Comparison of ENCODE assay signal across 8 cellular contexts in genomic region chr17:27471321-27472269, GRCh38. TPM values are rescaled to one million over a fixed set of nuclear protein-coding genes. Genes with fewer than 3 reads are reported as not detected.
DNase-seq lines count a peak whose midpoint lies in the region; ATAC-seq lines count a peak whose summit lies in the region.

No MANE protein-coding gene starts in this region.

- peak; percentile 66 for ATAC-seq in GM19043 (IDR thresholded peaks at IDR 0.05; ENCODE audit: low read depth, unreplicated experiment)
- ATAC-seq in HG03108 (IDR thresholded peaks at IDR 0.05; ENCODE audit: unreplicated experiment): peak; percentile 52
- ATAC-seq in esophagus mucosa: peak; percentile 93

- peak; percentile 84 to 88 for DNase-seq in activated CD4-positive, alpha-beta T cell treated with anti-CD3 and anti-CD28 coated beads, Interleukin-2, amount 50 U/mL, for 48 hours
- DNase-seq in stimulated activated CD8-positive, alpha-beta memory T cell treated with anti-CD3 and anti-CD28 coated beads, Interleukin-4, amount 100 ng/mL, for 48 hours: peak; percentile 88
- no peak for DNase-seq in SKM-1 treated with dmso at 0.1 percent for 144 hours (lab: John Stamatoyannopoulos, UW; ENCODE audit: unreplicated experiment)
- no peak for DNase-seq in NCI-H1417 (lab: John Stamatoyannopoulos, UW)
- DNase-seq in midbrain (lab: John Stamatoyannopoulos, UW): no peak

RNA-seq across cellular contexts. Expression of gene KSR1, which starts 15.3 kb away (rescaled TPM):
- 31.0 TPM for total RNA-seq in esophagus mucosa

Comparison
In these comparisons a context has a peak if more than half of its experiments do, and no peak if none do; other contexts are left out.
1. DNase-seq: peak in activated CD4-positive, alpha-beta T cell treated with anti-CD3 and anti-CD28 coated beads, Interleukin-2, amount 50 U/mL, for 48 hours (2 of 2) and stimulated activated CD8-positive, alpha-beta memory T cell treated with anti-CD3 and anti-CD28 coated beads, Interleukin-4, amount 100 ng/mL, for 48 hours (single experiment); none in SKM-1 treated with dmso at 0.1 percent for 144 hours (single experiment), NCI-H1417 (0 of 3) and midbrain (single experiment).
2. Peak in every context shown above with its lines, with median percentiles within 50 percentile points of each other: ATAC-seq.